Comparison of ENCODE assay signal across 25 cellular contexts in the genomic region with DNA sequence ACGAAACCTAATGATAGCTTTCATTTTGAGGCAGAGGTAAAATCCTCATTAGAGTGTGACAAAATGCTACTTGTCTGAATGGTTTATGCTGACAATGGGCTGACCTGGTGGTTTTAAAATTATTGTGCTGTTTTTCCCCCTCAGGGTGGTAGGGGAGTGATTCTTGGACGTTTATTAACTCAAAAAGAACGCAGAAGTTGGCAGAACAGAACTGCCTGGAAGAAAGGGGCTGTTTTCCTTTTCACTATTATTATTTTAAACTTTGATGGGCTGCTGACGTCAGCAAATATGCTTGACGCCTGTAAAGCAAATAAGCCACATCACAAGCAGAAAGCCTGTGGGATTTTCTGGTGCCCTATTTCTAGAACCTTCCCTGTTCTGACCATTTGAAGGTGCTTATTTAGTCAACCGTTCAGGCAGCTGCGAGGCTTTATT. TPM values are rescaled to one million over a fixed set of nuclear protein-coding genes. Genes with fewer than 3 reads are reported as not detected.
DNase-seq lines count a peak whose midpoint lies in the region; ATAC-seq and TF ChIP-seq lines count a peak whose summit lies in the region.
"Had no signal": no experiment of that assay in that cellular context is flagged by ENCODE, and none has a peak within 500 bp of the region (broad histone marks: within the 10 kb centered on the region; RNA-seq: fewer than 3 reads in every experiment).

No MANE protein-coding gene starts in this region.

- H3K4me1 ChIP-seq in OCI-LY3 (ENCODE audit: low read length) (peaks cover 24% of the 10 kb centered on the region), suprapubic skin (peaks cover 28% of the 10 kb centered on the region), colonic mucosa (peaks cover 14% of the 10 kb centered on the region)

- ATAC-seq in GM21786 (IDR thresholded peaks at IDR 0.05; ENCODE audit: unreplicated experiment) (peak; percentile 48), GM21447 (IDR thresholded peaks at IDR 0.05; ENCODE audit: unreplicated experiment) (no peak)
- ATAC-seq: activated CD8-positive, alpha-beta T cell treated with anti-CD3 and anti-CD28 coated beads for 36 hours; left lobe of liver; psoas muscle had no signal

- intact Hi-C loops in colonic mucosa (cut with DNase I) = no loop called here

- H3K9ac ChIP-seq in OCI-LY3 (ENCODE audit: low read length) (no peak overlapping the region), colonic mucosa (ENCODE audit: low read depth in 2 of 2, low read length in 2 of 2) (no peak overlapping the region)

- DNase-seq in kidney tubule cell (ENCODE audit: low spot score) (peak; percentile 21), suprapubic skin (ENCODE audit: low spot score in 2 of 2) (no peak), colonic mucosa (no peak), cortex of kidney (lab: John Stamatoyannopoulos, UW) (no peak)
- DNase-seq: activated CD4-positive, CD25-positive, alpha-beta regulatory T cell; activated CD8-positive, alpha-beta T cell treated with anti-CD3 and anti-CD28 coated beads for 36 hours; activated naive CD4-positive, alpha-beta T cell treated with Interleukin-2 at 50 U/mL for 16 hours; activated T-cell treated with anti-CD3 and anti-CD28 coated beads, Interleukin-2, amount 50 U/mL, for 24 hours; effector CD4-positive, alpha-beta T cell; esophagus squamous epithelium; midbrain; NCI-H1092; NCI-H2029 treated with DMSO at 0.1 percent for 48 hours; NCI-H510A treated with DMSO at 0.1 percent for 48 hours; psoas muscle; small intestine; stimulated activated CD4-positive, alpha-beta T cell treated with anti-CD3 and anti-CD28 coated beads, Interleukin-2, amount 100 ng/mL, for 48 hours; stimulated activated naive CD4-positive, alpha-beta T cell treated with Interleukin-2 at 50 U/mL for 16 hours; T-helper 9 cell; transverse colon had no signal

- H2AFZ ChIP-seq in OCI-LY3 (ENCODE audit: low read depth, low read length) = no peak overlapping the region

- peak overlapping the region; percentile 41 for H3K4me2 ChIP-seq in OCI-LY3 (ENCODE audit: low read length)

- H3K79me2 ChIP-seq in OCI-LY3 (ENCODE audit: low read length) = no peaks in the 10 kb centered on the region

- WGBS in suprapubic skin = 55% methylated on average over 7 of the region's 7 CpGs

- H3K4me3 ChIP-seq in OCI-LY3 (ENCODE audit: low read length) = no peak overlapping the region
- peak overlapping the region; percentile 3 for H3K4me3 ChIP-seq in suprapubic skin
- H3K4me3 ChIP-seq in colonic mucosa = no peak overlapping the region
- H3K4me3 ChIP-seq: psoas muscle, transverse colon had no signal

- no peak for TF ChIP-seq EP300 in suprapubic skin (IDR thresholded peaks at IDR 0.05)

- no peaks in the 10 kb centered on the region; the same call in 1 of the 2 replicates for H4K20me1 ChIP-seq in OCI-LY3 (ENCODE audit: insufficient read depth, low read length)

- H3K27me3 ChIP-seq in OCI-LY3 (ENCODE audit: low read depth, low read length) (peaks cover 17% of the 10 kb centered on the region), suprapubic skin (peaks cover 53% of the 10 kb centered on the region), colonic mucosa (peaks cover 31% of the 10 kb centered on the region)

- TF ChIP-seq CTCF in OCI-LY3 (IDR thresholded peaks at IDR 0.05; ENCODE audit: low read depth, low read length) = no peak
- no peak for TF ChIP-seq CTCF in suprapubic skin (IDR thresholded peaks at IDR 0.05)
- TF ChIP-seq CTCF in colonic mucosa (IDR thresholded peaks at IDR 0.05) = no peak

- H3K36me3 ChIP-seq in OCI-LY3 (replicated peaks; ENCODE audit: low read depth, low read length) = no peaks in the 10 kb centered on the region
- H3K36me3 ChIP-seq in suprapubic skin = no peaks in the 10 kb centered on the region
- H3K36me3 ChIP-seq in colonic mucosa = no peaks in the 10 kb centered on the region
- H3K36me3 ChIP-seq: esophagus squamous epithelium, transverse colon had no signal

- no peak for TF ChIP-seq POLR2A in suprapubic skin (IDR thresholded peaks at IDR 0.05)

- H3K27ac ChIP-seq in OCI-LY3 (ENCODE audit: low read length) (peak overlapping the region; percentile 45; the same call in 1 of the 2 replicates), suprapubic skin (no peak overlapping the region), colonic mucosa (no peak overlapping the region)
- H3K27ac ChIP-seq: psoas muscle, transverse colon had no signal

- H3K9me3 ChIP-seq in OCI-LY3 (ENCODE audit: insufficient read depth, low read length) (no peaks in the 10 kb centered on the region), suprapubic skin (no peaks in the 10 kb centered on the region), colonic mucosa (no peaks in the 10 kb centered on the region)
- H3K9me3 ChIP-seq: esophagus squamous epithelium, psoas muscle, transverse colon had no signal

RNA-seq across cellular contexts. Expression of gene RASSF10, which starts 4.0 kb away (rescaled TPM):
- total RNA-seq in suprapubic skin = 10 to 100 TPM in 1 of 4 donors, 1 to 10 TPM in 3; 7.1 to 22.0 (median 8.4) TPM
- 1 to 10 TPM; 1.4 to 4.7 TPM for total RNA-seq in colonic mucosa
- total RNA-seq: activated CD8-positive, alpha-beta T cell treated with anti-CD3 and anti-CD28 coated beads for 36 hours; left lobe of liver; LHCN-M2 had no signal
